ENCODE assay signal across 8 cellular contexts in genomic region chr19:32346901-32347300, GRCh38. TPM values are rescaled to one million over a fixed set of nuclear protein-coding genes. Genes with fewer than 3 reads are reported as not detected.
DNase-seq lines count a peak whose midpoint lies in the region; ATAC-seq and TF ChIP-seq lines count a peak whose summit lies in the region.

No MANE protein-coding gene starts in this region.

- H3K27me3 ChIP-seq in naive thymus-derived CD4-positive, alpha-beta T cell (ENCODE audit: control insufficient read depth in 2 of 2, insufficient read depth in 2 of 2, low read length in 2 of 2), result no peaks in the 10 kb centered on the region

- H3K9me3 ChIP-seq in naive thymus-derived CD4-positive, alpha-beta T cell (ENCODE audit: control insufficient read depth in 2 of 3, low read length in 3 of 3), result no peaks in the 10 kb centered on the region

- no peak for DNase-seq in AG10803 (ENCODE audit: low read depth)
- DNase-seq in caudate nucleus (lab: John Stamatoyannopoulos, UW), result no peak
- no peak for DNase-seq in naive thymus-derived CD4-positive, alpha-beta T cell
- DNase-seq in GF-D8 (lab: John Stamatoyannopoulos, UW), result no peak
- no peak for DNase-seq in HPDE6-E6E7 (ENCODE audit: extremely low spot score)
- DNase-seq in activated gamma-delta T cell treated with Interleukin-2 at 50 U/mL for 16 hours, result no peak
- DNase-seq in NCI-H1436 (lab: John Stamatoyannopoulos, UW), result no peak

- peaks cover 8% of the 10 kb centered on the region for H3K36me3 Mint-ChIP-seq in IgD-negative memory B cell
- peaks cover 9 to 32% (median 27%) of the 10 kb centered on the region in 5 donors for H3K36me3 Mint-ChIP-seq in naive thymus-derived CD4-positive, alpha-beta T cell

- H3K27ac ChIP-seq in caudate nucleus (ENCODE audit: low read depth, low read length), result peak overlapping the region; percentile 83
- H3K27ac ChIP-seq in naive thymus-derived CD4-positive, alpha-beta T cell (ENCODE audit: low read depth, low read length), result no peak overlapping the region

- H3K9me3 Mint-ChIP-seq in IgD-negative memory B cell, result no peaks in the 10 kb centered on the region
- peaks cover 0 to 2% (median 0%) of the 10 kb centered on the region in 11 donors for H3K9me3 Mint-ChIP-seq in naive thymus-derived CD4-positive, alpha-beta T cell

- peaks cover 0 to 33% (median 5%) of the 10 kb centered on the region in 3 experiments for H3K36me3 ChIP-seq in naive thymus-derived CD4-positive, alpha-beta T cell (ENCODE audit: control insufficient read depth in 2 of 3, insufficient read depth in 3 of 3, low read length in 3 of 3)

- CTCF ChIA-PET in naive thymus-derived CD4-positive, alpha-beta T cell (lab: Charles Lee), result interaction anchor here (1.6 kb wide), 1 partner anchor 10 kb away, joined by 6 read pairs; no protein-coding TSS in a partner anchor

- intact Hi-C loops in naive thymus-derived CD4-positive, alpha-beta T cell (cut with micrococcal nuclease), result loop anchor here (1.0 to 10.0 kb wide), 4 partner anchors 328 to 1028 kb away; partner anchors contain the start of genes ANKRD27 (in 2 of the 2), RGS9BP (in 2 of the 2) and CEBPG (in 1 of the 2)

- peaks cover 20 to 44% (median 26%) of the 10 kb centered on the region in 3 donors for H3K4me1 Mint-ChIP-seq in IgD-negative memory B cell
- peaks cover 34 to 60% (median 57%) of the 10 kb centered on the region in 7 donors for H3K4me1 Mint-ChIP-seq in naive thymus-derived CD4-positive, alpha-beta T cell

- H3K4me3 Mint-ChIP-seq in IgD-negative memory B cell, result peak overlapping the region; percentile 52 to 99 (median 95)
- H3K4me3 Mint-ChIP-seq in naive thymus-derived CD4-positive, alpha-beta T cell, result peak overlapping the region in 9 of 10 donors; percentile 95 to 99 (median 97)

- peaks cover 30 to 36% of the 10 kb centered on the region in 2 donors for H3K4me1 ChIP-seq in naive thymus-derived CD4-positive, alpha-beta T cell (ENCODE audit: control insufficient read depth in 2 of 2, insufficient read depth in 2 of 2, low read length in 2 of 2)

- POLR2A ChIA-PET in naive thymus-derived CD4-positive, alpha-beta T cell (lab: Charles Lee), result interaction anchor here (2.0 kb wide), 1 partner anchor 59 kb away, joined by 13 read pairs; the partner anchor contains the start of gene DPY19L3

- peak overlapping the region in 2 of 3 donors; percentile 39 to 95 for H3K27ac Mint-ChIP-seq in IgD-negative memory B cell
- peak overlapping the region in 7 of 9 donors; percentile 41 to 98 (median 95) for H3K27ac Mint-ChIP-seq in naive thymus-derived CD4-positive, alpha-beta T cell

- TF ChIP-seq CTCF in AG10803 (conservative IDR thresholded peaks at IDR 0.05; ENCODE audit: low read length), result no peak

- peaks cover 1% of the 10 kb centered on the region for H3K27me3 Mint-ChIP-seq in IgD-negative memory B cell
- H3K27me3 Mint-ChIP-seq in naive thymus-derived CD4-positive, alpha-beta T cell, result peaks cover 0 to 14% (median 5%) of the 10 kb centered on the region in 5 donors

- ATAC-seq in naive thymus-derived CD4-positive, alpha-beta T cell, result no peak

- H3K4me3 ChIP-seq in AG10803 (ENCODE audit: low read length), result peak overlapping the region; percentile 88
- peak overlapping the region; percentile 71 for H3K4me3 ChIP-seq in naive thymus-derived CD4-positive, alpha-beta T cell (ENCODE audit: low read length)

RNA-seq across cellular contexts. Expression of gene ZNF507, which starts 1.5 kb away (rescaled TPM):
- 6.9 TPM for polyA plus RNA-seq in IgD-negative memory B cell
- total RNA-seq in naive thymus-derived CD4-positive, alpha-beta T cell, result 10 to 100 TPM; 21.6 to 46.3 (median 36.4) TPM
- 10 to 100 TPM; 11.2 to 11.4 TPM for polyA plus RNA-seq in naive thymus-derived CD4-positive, alpha-beta T cell

RNA-seq across cellular contexts. Expression of gene DPY19L3, which starts 58.7 kb away (rescaled TPM):
- 2.1 TPM for polyA plus RNA-seq in IgD-negative memory B cell
- 10 to 100 TPM in 4 of 5 experiments, 1 to 10 TPM in 1; 8.4 to 19.3 (median 15.8) TPM for total RNA-seq in naive thymus-derived CD4-positive, alpha-beta T cell
- 1 to 10 TPM; 3.2 to 5.2 TPM for polyA plus RNA-seq in naive thymus-derived CD4-positive, alpha-beta T cell
